Comparison of ENCODE assay signal across 19 cellular contexts in the genomic region with DNA sequence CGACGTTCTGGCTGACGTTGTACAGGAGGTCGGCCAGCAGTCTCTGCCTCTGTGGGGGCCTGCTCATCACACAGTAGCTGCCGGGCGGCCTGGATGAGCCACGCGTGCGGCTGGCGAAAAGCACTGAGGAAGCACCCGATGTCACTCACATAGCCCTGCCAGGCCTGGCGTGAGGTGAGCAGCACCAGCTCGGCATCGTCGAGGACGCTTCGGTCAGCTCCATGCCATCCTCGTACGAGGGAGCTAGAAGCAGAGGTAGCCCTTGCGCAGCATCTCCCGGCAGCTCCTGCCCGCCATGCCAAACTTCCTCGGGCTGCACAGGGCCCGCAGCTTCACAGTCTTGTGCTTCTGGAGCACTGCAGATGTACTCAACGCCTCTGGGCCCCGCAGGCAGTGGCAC.
"Had no signal": no experiment of that assay in that cellular context is flagged by ENCODE, and none has a peak within 500 bp of the region (broad histone marks: within the 10 kb centered on the region; RNA-seq: fewer than 3 reads in every experiment).

No MANE protein-coding gene starts in this region.

- H3K27ac ChIP-seq: coronary artery, lower lobe of right lung, parathyroid adenoma, sigmoid colon, testis, tibial artery, upper lobe of left lung, uterus had no signal

- FAIRE-seq: frontal cortex, keratinocyte had no signal

- H3K36me3 ChIP-seq: uterus had no signal

- DNase-seq: dermis blood vessel endothelial cell; lower lobe of right lung; naive thymus-derived CD8-positive, alpha-beta T cell; sigmoid colon; stimulated activated CD4-positive, alpha-beta T cell treated with anti-CD3 and anti-CD28 coated beads, Interleukin-4, amount 100 ng/mL, for 4 hours; stimulated activated naive CD8-positive, alpha-beta T cell treated with anti-CD3 and anti-CD28 coated beads, Interleukin-15, Interleukin-2, amounts not matched to agents 100 U/mL and 50 U/mL, for 24 hours; substantia nigra; testis; tibial artery; uterus had no signal

- H3K9ac ChIP-seq: parathyroid adenoma had no signal

- H3K27me3 Mint-ChIP-seq: naive thymus-derived CD8-positive, alpha-beta T cell; progenitor cell of endocrine pancreas; stimulated activated memory B cell treated with anti-CD40 and anti-IgM and Interleukin-4, amounts not matched to agents 10 μg/mL and 1 μg/mL and 100 μg/mL, for 72 hours had no signal

- H3K27me3 ChIP-seq: sigmoid colon, testis, tibial artery, upper lobe of left lung, uterus had no signal

- H3K9me3 Mint-ChIP-seq: naive thymus-derived CD8-positive, alpha-beta T cell; neural crest cell; stimulated activated memory B cell treated with anti-CD40 and anti-IgM and Interleukin-4, amounts not matched to agents 10 μg/mL and 1 μg/mL and 100 μg/mL, for 72 hours had no signal

- ATAC-seq: left lobe of liver; naive thymus-derived CD8-positive, alpha-beta T cell; stimulated activated memory B cell treated with anti-CD40 and anti-IgM and Interleukin-4, amounts not matched to agents 10 μg/mL and 1 μg/mL and 100 μg/mL, for 72 hours; stimulated activated naive CD8-positive, alpha-beta T cell treated with anti-CD3 and anti-CD28 coated beads, Interleukin-15, Interleukin-2, amounts not matched to agents 100 U/mL and 50 U/mL, for 24 hours had no signal

- H3K4me3 Mint-ChIP-seq: naive thymus-derived CD8-positive, alpha-beta T cell; neural crest cell; stimulated activated memory B cell treated with anti-CD40 and anti-IgM and Interleukin-4, amounts not matched to agents 10 μg/mL and 1 μg/mL and 100 μg/mL, for 72 hours had no signal

- H3K9me3 ChIP-seq: lower lobe of right lung, sigmoid colon, testis, tibial artery, upper lobe of left lung, uterus had no signal

- H3K4me3 ChIP-seq: coronary artery, lower lobe of right lung, sigmoid colon, testis, tibial artery, upper lobe of left lung, uterus had no signal

- H2AFZ ChIP-seq: parathyroid adenoma had no signal
